ENCODE assay signal across 16 cellular contexts in genomic region chr5:92911851-92912250, GRCh38.
DNase-seq lines count a peak whose midpoint lies in the region; ATAC-seq and TF ChIP-seq lines count a peak whose summit lies in the region.
"Had no signal": no experiment of that assay in that cellular context is flagged by ENCODE, and none has a peak within 500 bp of the region (broad histone marks: within the 10 kb centered on the region; RNA-seq: fewer than 3 reads in every experiment).

No MANE protein-coding gene starts in this region.

- H3K27ac ChIP-seq in SK-N-SH (ENCODE audit: low read depth in 2 of 2, low read length in 1 of 2) (no peak overlapping the region), iPS-18a (ENCODE audit: low read length) (no peak overlapping the region), neural progenitor cell (no peak overlapping the region), tibial nerve (no peak overlapping the region)

- H3K9me3 ChIP-seq in SK-N-SH, result no peaks in the 10 kb centered on the region
- H3K9me3 ChIP-seq in iPS-18a (ENCODE audit: control insufficient read depth, low read depth, low read length), result no peaks in the 10 kb centered on the region
- no peaks in the 10 kb centered on the region for H3K9me3 ChIP-seq in neural progenitor cell (ENCODE audit: low read depth)
- H3K9me3 ChIP-seq in tibial nerve, result no peaks in the 10 kb centered on the region
- H3K9me3 ChIP-seq: BE2C had no signal

- no peak for TF ChIP-seq RAD21 in SK-N-SH (IDR thresholded peaks at IDR 0.05; ENCODE audit: low read length)

- POLR2A ChIA-PET in SK-N-SH (lab: Yijun Ruan, JAX), result no interaction called here

- H3K4me3 ChIP-seq in SK-N-SH (ENCODE audit: low read depth in 2 of 2, low read length in 1 of 2) (no peak overlapping the region), iPS-18a (ENCODE audit: low read length) (peak overlapping the region; percentile 15), neural progenitor cell (no peak overlapping the region), tibial nerve (no peak overlapping the region)

- DNase-seq in SK-N-SH, result no peak
- peak; percentile 64 for DNase-seq in SK-N-DZ (ENCODE audit: low spot score)
- no peak for DNase-seq in neural progenitor cell (ENCODE audit: low spot score)
- DNase-seq in stimulated activated naive CD4-positive, alpha-beta T cell treated with Interleukin-2 at 50 U/mL for 16 hours (lab: John Stamatoyannopoulos, UW), result no peak
- DNase-seq in tibial nerve (ENCODE audit: low spot score in 2 of 2), result no peak
- DNase-seq in activated naive CD4-positive, alpha-beta T cell treated with anti-CD3 and anti-CD28 coated beads for 36 hours, result no peak
- DNase-seq: 8988T; ACHN; BE2C; C1 segment of cervical spinal cord; CD4-positive, CD25-positive, alpha-beta regulatory T cell; CD8-positive, alpha-beta memory T cell; GOT3; H9 had no signal

- CTCF ChIA-PET in SK-N-SH (lab: Yijun Ruan, JAX), result interaction anchor here (1.1 kb wide), 1 partner anchor 180 kb away, joined by 3 read pairs; no protein-coding TSS in a partner anchor
- CTCF ChIA-PET in activated naive CD4-positive, alpha-beta T cell treated with anti-CD3 and anti-CD28 coated beads for 36 hours (lab: Charles Lee), result no interaction called here

- peaks cover 6% of the 10 kb centered on the region for H3K9me3 Mint-ChIP-seq in neural progenitor cell
- H3K9me3 Mint-ChIP-seq in activated naive CD4-positive, alpha-beta T cell treated with anti-CD3 and anti-CD28 coated beads for 36 hours, result no peaks in the 10 kb centered on the region

- H2AFZ ChIP-seq in SK-N-SH (ENCODE audit: low read depth) (no peak overlapping the region), neural progenitor cell (replicated peaks) (no peak overlapping the region)

- H3K9ac ChIP-seq in SK-N-SH (no peak overlapping the region), iPS-18a (ENCODE audit: low read length) (no peak overlapping the region), neural progenitor cell (no peak overlapping the region)

- no peak for TF ChIP-seq CTCF in SK-N-SH (IDR thresholded peaks at IDR 0.05)
- no peak for TF ChIP-seq CTCF in neural progenitor cell (IDR thresholded peaks at IDR 0.05)
- TF ChIP-seq CTCF in tibial nerve (IDR thresholded peaks at IDR 0.05), result no peak

- H3K27me3 ChIP-seq in SK-N-SH (ENCODE audit: insufficient read depth), result no peaks in the 10 kb centered on the region
- H3K27me3 ChIP-seq in iPS-18a (ENCODE audit: control insufficient read depth, insufficient read depth, low read length), result peaks cover 3% of the 10 kb centered on the region
- no peaks in the 10 kb centered on the region for H3K27me3 ChIP-seq in neural progenitor cell
- no peaks in the 10 kb centered on the region for H3K27me3 ChIP-seq in tibial nerve
- H3K27me3 ChIP-seq: BE2C had no signal

- H3K27ac Mint-ChIP-seq in neural progenitor cell, result peak overlapping the region; percentile 86
- H3K27ac Mint-ChIP-seq in activated naive CD4-positive, alpha-beta T cell treated with anti-CD3 and anti-CD28 coated beads for 36 hours, result no peak overlapping the region
- H3K27ac Mint-ChIP-seq: CD4-positive, CD25-positive, alpha-beta regulatory T cell; CD8-positive, alpha-beta memory T cell had no signal

- H3K4me3 Mint-ChIP-seq in neural progenitor cell, result no peak overlapping the region
- H3K4me3 Mint-ChIP-seq in activated naive CD4-positive, alpha-beta T cell treated with anti-CD3 and anti-CD28 coated beads for 36 hours, result no peak overlapping the region
- H3K4me3 Mint-ChIP-seq: CD4-positive, CD25-positive, alpha-beta regulatory T cell; CD8-positive, alpha-beta memory T cell had no signal

- H3K36me3 Mint-ChIP-seq in neural progenitor cell, result peaks cover 15% of the 10 kb centered on the region
- H3K36me3 Mint-ChIP-seq in activated naive CD4-positive, alpha-beta T cell treated with anti-CD3 and anti-CD28 coated beads for 36 hours (ENCODE audit: low read depth), result no peaks in the 10 kb centered on the region
- H3K36me3 Mint-ChIP-seq: CD4-positive, CD25-positive, alpha-beta regulatory T cell; CD8-positive, alpha-beta memory T cell had no signal

- H3K79me2 ChIP-seq in SK-N-SH (ENCODE audit: insufficient read depth) (no peaks in the 10 kb centered on the region), neural progenitor cell (ENCODE audit: low read depth) (no peaks in the 10 kb centered on the region)

- no peak for TF ChIP-seq POLR2A in tibial nerve (IDR thresholded peaks at IDR 0.05)

- H3K4me2 ChIP-seq in SK-N-SH, result no peak overlapping the region
- peak overlapping the region; percentile 53 for H3K4me2 ChIP-seq in neural progenitor cell

- H3K36me3 ChIP-seq in SK-N-SH (replicated peaks in 1 of 2; ENCODE audit: control insufficient read depth in 1 of 2, insufficient read depth in 2 of 2, low read length in 1 of 2) (no peaks in the 10 kb centered on the region), iPS-18a (ENCODE audit: control insufficient read depth, low read depth, low read length) (no peaks in the 10 kb centered on the region), neural progenitor cell (no peaks in the 10 kb centered on the region), tibial nerve (no peaks in the 10 kb centered on the region)
- H3K36me3 ChIP-seq: BE2C had no signal

- no peak for ATAC-seq in SK-N-SH treated with all-trans-retinoic acid at 6 μM for 48 hours

- H3K4me1 Mint-ChIP-seq in neural progenitor cell, result peaks cover 74% of the 10 kb centered on the region
- no peaks in the 10 kb centered on the region for H3K4me1 Mint-ChIP-seq in activated naive CD4-positive, alpha-beta T cell treated with anti-CD3 and anti-CD28 coated beads for 36 hours (ENCODE audit: low read depth)
- H3K4me1 Mint-ChIP-seq: CD4-positive, CD25-positive, alpha-beta regulatory T cell; CD8-positive, alpha-beta memory T cell had no signal

- H3K27me3 Mint-ChIP-seq in neural progenitor cell (ENCODE audit: insufficient read depth, low read depth), result peaks cover 6% of the 10 kb centered on the region
- H3K27me3 Mint-ChIP-seq in activated naive CD4-positive, alpha-beta T cell treated with anti-CD3 and anti-CD28 coated beads for 36 hours (ENCODE audit: low read depth), result no peaks in the 10 kb centered on the region
- H3K27me3 Mint-ChIP-seq: CD4-positive, CD25-positive, alpha-beta regulatory T cell; CD8-positive, alpha-beta memory T cell had no signal

- no peaks in the 10 kb centered on the region for H3K9me2 ChIP-seq in SK-N-SH

- 73% methylated on average over 1 of the region's 1 CpG for WGBS in SK-N-SH (ENCODE audit: low lambda C conversion rate)
- 87 to 91% methylated on average over 1 of the region's 1 CpG for WGBS in tibial nerve, 2 donors

- H3K4me1 ChIP-seq in SK-N-SH (ENCODE audit: control insufficient read depth in 1 of 2, insufficient read depth in 2 of 2, low read depth in 1 of 2, low read length in 1 of 2), result peaks cover 2 to 4% of the 10 kb centered on the region in 2 experiments; a peak in 3 of 4 replicates
- peaks cover 32% of the 10 kb centered on the region for H3K4me1 ChIP-seq in iPS-18a (ENCODE audit: control insufficient read depth, low read depth, low read length)
- H3K4me1 ChIP-seq in neural progenitor cell, result peaks cover 44% of the 10 kb centered on the region
- H3K4me1 ChIP-seq in tibial nerve, result peaks cover 0 to 48% (median 4%) of the 10 kb centered on the region in 4 donors

- TF ChIP-seq EP300 in SK-N-SH (IDR thresholded peaks at IDR 0.05; ENCODE audit: borderline replicate concordance in 1 of 2, low read depth in 1 of 2, low read length in 1 of 2) (peak in 1 of 2 experiments; percentile 47; a peak in 1 of 4 replicates), tibial nerve (IDR thresholded peaks at IDR 0.05) (no peak)

- H4K20me1 ChIP-seq in SK-N-SH (ENCODE audit: insufficient read depth) (no peaks in the 10 kb centered on the region), neural progenitor cell (ENCODE audit: low read depth) (no peaks in the 10 kb centered on the region)

- no peaks in the 10 kb centered on the region for H3F3A ChIP-seq in SK-N-SH (replicated peaks; ENCODE audit: insufficient read depth)
- peaks cover 7% of the 10 kb centered on the region for H3F3A ChIP-seq in neural progenitor cell (ENCODE audit: low read depth)

- intact Hi-C loops in activated naive CD4-positive, alpha-beta T cell treated with anti-CD3 and anti-CD28 coated beads for 36 hours (cut with micrococcal nuclease), result no loop called here

TF ChIP-seq in SK-N-SH, 30 proteins besides CTCF, POLR2A, EP300 and RAD21:
- TF ChIP-seq RCOR1 (IDR thresholded peaks at IDR 0.05; ENCODE audit: low read length) (no peak), USF1 (IDR thresholded peaks at IDR 0.05; ENCODE audit: borderline replicate concordance, low read depth) (no peak), GATA2 (CRISPR knock-in tag; IDR thresholded peaks at IDR 0.05) (peak; percentile 44), POLR2AphosphoS5 (IDR thresholded peaks at IDR 0.05; ENCODE audit: low read depth, low read length) (no peak), RFX5 (IDR thresholded peaks at IDR 0.05; ENCODE audit: low read length) (no peak)

TF ChIP-seq in SK-N-SH treated with all-trans-retinoic acid at 6 μM for 48 hours, 23 proteins besides CTCF, POLR2A, EP300 and RAD21:
- TF ChIP-seq ZC3H10 (CRISPR knock-in tag; IDR thresholded peaks at IDR 0.05) (no peak), ARNTL (CRISPR knock-in tag; IDR thresholded peaks at IDR 0.05; ENCODE audit: borderline replicate concordance, low read depth) (no peak), CREB5 (CRISPR knock-in tag; IDR thresholded peaks at IDR 0.05; ENCODE audit: low read depth) (no peak), ZNF70 (CRISPR knock-in tag; IDR thresholded peaks at IDR 0.05) (no peak), ISL1 (CRISPR knock-in tag; IDR thresholded peaks at IDR 0.05) (no peak), ZNF565 (CRISPR knock-in tag; conservative IDR thresholded peaks at IDR 0.05; ENCODE audit: low read depth) (no peak), GLIS3 (CRISPR knock-in tag; IDR thresholded peaks at IDR 0.05) (no peak)
